Comparison of ENCODE assay signal across 13 cellular contexts in the genomic region with DNA sequence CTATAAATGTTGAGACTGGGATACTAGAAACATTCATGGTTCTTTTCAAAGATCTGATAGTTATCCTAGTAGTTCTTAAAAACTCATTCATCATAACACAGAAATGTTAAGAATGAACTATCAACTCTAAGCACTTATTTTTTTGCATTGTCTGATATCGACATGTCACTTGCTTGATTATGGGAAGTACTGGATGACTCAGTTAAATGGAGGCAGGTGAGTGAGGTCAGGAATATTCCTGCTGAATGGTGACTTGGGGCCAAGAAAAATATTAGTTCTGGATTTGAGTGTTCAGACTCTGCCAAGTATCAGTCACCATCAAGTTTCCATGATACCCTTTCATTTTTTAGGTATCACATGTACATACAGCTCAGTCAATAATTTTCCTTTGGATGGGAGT.
A peak's percentile ranks its signal among the peaks of the same experiment; 100 is the strongest.
DNase-seq lines count a peak whose midpoint lies in the region; ATAC-seq, FAIRE-seq and TF ChIP-seq lines count a peak whose summit lies in the region.
"Had no signal": no experiment of that assay in that cellular context is flagged by ENCODE, and none has a peak within 500 bp of the region (broad histone marks: within the 10 kb centered on the region; RNA-seq: fewer than 3 reads in every experiment).

No MANE protein-coding gene starts in this region.

- no peaks in the 10 kb centered on the region for H3K27me3 Mint-ChIP-seq in osteocyte (ENCODE audit: unreplicated experiment)

- no peak overlapping the region for H3K4me3 ChIP-seq in epithelial cell of proximal tubule (ENCODE audit: low read depth, low read length)
- no peak overlapping the region for H3K4me3 ChIP-seq in adrenal gland
- H3K4me3 ChIP-seq: SK-N-MC, upper lobe of left lung had no signal

- 29 to 43% (median 35%) methylated on average over 1 of the region's 1 CpG for WGBS in adrenal gland, 4 donors

- TF ChIP-seq CTCF in epithelial cell of proximal tubule (conservative IDR thresholded peaks at IDR 0.05; ENCODE audit: low read depth, low read length) (no peak), osteocyte (IDR thresholded peaks at IDR 0.05) (no peak), adrenal gland (IDR thresholded peaks at IDR 0.05) (no peak)

- no peak for TF ChIP-seq POLR2A in adrenal gland (IDR thresholded peaks at IDR 0.05)

- H3K36me3 Mint-ChIP-seq in osteocyte (ENCODE audit: unreplicated experiment) = peaks cover 24% of the 10 kb centered on the region

- H3K27me3 ChIP-seq in adrenal gland = no peaks in the 10 kb centered on the region
- H3K27me3 ChIP-seq: upper lobe of left lung had no signal

- ATAC-seq in HG02884 (IDR thresholded peaks at IDR 0.05; ENCODE audit: unreplicated experiment) = no peak

- peak overlapping the region; percentile 2 for H3K4me3 Mint-ChIP-seq in osteocyte (ENCODE audit: unreplicated experiment)

- H3K9me3 ChIP-seq in adrenal gland (replicated peaks in 1 of 3) = no peaks in the 10 kb centered on the region
- H3K9me3 ChIP-seq: upper lobe of left lung had no signal

- FAIRE-seq in RCC 7860 (lab: Jason Lieb, UNC) = peak; percentile 76

- peaks cover 15 to 23% of the 10 kb centered on the region in 2 donors for H3K4me1 ChIP-seq in adrenal gland (replicated peaks in 1 of 2)

- H3K36me3 ChIP-seq in adrenal gland (replicated peaks in 1 of 2) = no peaks in the 10 kb centered on the region
- H3K36me3 ChIP-seq: upper lobe of left lung had no signal

- peaks cover 13% of the 10 kb centered on the region for H3K4me1 Mint-ChIP-seq in osteocyte (ENCODE audit: unreplicated experiment)

- peak overlapping the region in 1 of 5 donors; percentile 53 for H3K27ac ChIP-seq in adrenal gland
- H3K27ac ChIP-seq: SK-N-MC had no signal

- H3K9me3 Mint-ChIP-seq in osteocyte (ENCODE audit: unreplicated experiment) = peaks cover 29% of the 10 kb centered on the region

- DNase-seq in HCEC 1CT (peak; percentile 48), RCC 7860 (ENCODE audit: low spot score) (peak; percentile 62), epithelial cell of proximal tubule (ENCODE audit: low read depth) (peak; percentile 33), osteocyte (ENCODE audit: extremely low spot score, unreplicated experiment) (no peak), 8988T (no peak), adrenal gland (no peak)
- no peak for DNase-seq in activated CD8-positive, alpha-beta memory T cell treated with anti-CD3 and anti-CD28 coated beads, Interleukin-2, amount 50 U/mL, for 4 hours
- DNase-seq: cerebellar nuclear complex, DMS53, NCI-H1930, upper lobe of left lung had no signal

- H3K27ac Mint-ChIP-seq in osteocyte (ENCODE audit: unreplicated experiment) = peak overlapping the region; percentile 74

- intact Hi-C loops in adrenal gland (cut with DNase I) = no loop called here

Comparison
In these comparisons a context has a peak if more than half of its experiments do, and no peak if none do; other contexts are left out.
1. DNase-seq: peak in HCEC 1CT (single experiment), RCC 7860 (single experiment) and epithelial cell of proximal tubule (single experiment); none in osteocyte (single experiment), 8988T (single experiment), activated CD8-positive, alpha-beta memory T cell treated with anti-CD3 and anti-CD28 coated beads, Interleukin-2, amount 50 U/mL, for 4 hours (single experiment) and adrenal gland (0 of 7).